Comparison of ENCODE assay signal across 17 cellular contexts in genomic region chr22:49269928-49270327, GRCh38.
A peak's percentile ranks its signal among the peaks of the same experiment; 100 is the strongest.
DNase-seq lines count a peak whose midpoint lies in the region; ATAC-seq and TF ChIP-seq lines count a peak whose summit lies in the region.
"Had no signal": no experiment of that assay in that cellular context is flagged by ENCODE, and none has a peak within 500 bp of the region (broad histone marks: within the 10 kb centered on the region; RNA-seq: fewer than 3 reads in every experiment).

No MANE protein-coding gene starts in this region.

- H3K36me3 ChIP-seq in heart right ventricle: no peaks in the 10 kb centered on the region
- no peaks in the 10 kb centered on the region for H3K36me3 ChIP-seq in iPS-20b (ENCODE audit: insufficient read depth, low read depth, low read length)

- WGBS in heart right ventricle, 2 donors: 8 to 9% methylated on average over 11 of the region's 11 CpGs

- H3K27me3 ChIP-seq in heart right ventricle (peaks cover 0 to 69% (median 56%) of the 10 kb centered on the region in 7 donors), iPS-20b (ENCODE audit: insufficient read depth, low read length) (peaks cover 40% of the 10 kb centered on the region)

- intact Hi-C loops in cardiac septum (cut with DNase I) (no loop called here), heart right ventricle (cut with DNase I) (no loop called here), posterior vena cava (cut with DNase I) (no loop called here)

- no peaks in the 10 kb centered on the region for H3K9me3 ChIP-seq in heart right ventricle
- H3K9me3 ChIP-seq in iPS-20b (ENCODE audit: insufficient read depth, low read depth, low read length): no peaks in the 10 kb centered on the region

- peak; percentile 38 for DNase-seq in cardiac septum (ENCODE audit: low spot score)
- DNase-seq in heart right ventricle: no peak
- peak; percentile 49 for DNase-seq in posterior vena cava (ENCODE audit: low spot score)
- DNase-seq in amniotic stem cell (lab: John Stamatoyannopoulos, UW): no peak
- DNase-seq in NCI-H128 (lab: John Stamatoyannopoulos, UW; ENCODE audit: unreplicated experiment): no peak
- no peak for DNase-seq in activated effector memory CD4-positive, alpha-beta T cell treated with Interleukin-2 at 50 U/mL for 16 hours
- DNase-seq: 8988T, C1 segment of cervical spinal cord, NCI-H1105 treated with DMSO at 0.1 percent for 48 hours, NCI-H1930, NCI-H2171 treated with DMSO at 0.1 percent for 48 hours, NCI-H774 had no signal

- TF ChIP-seq CTCF in heart right ventricle (IDR thresholded peaks at IDR 0.05): no peak

- H3K9ac ChIP-seq in iPS-20b (ENCODE audit: low read depth, low read length): peak overlapping the region; percentile 72; the same call in 1 of the 2 replicates
- H3K9ac ChIP-seq: KMS-11 had no signal

- H3K4me1 ChIP-seq in heart right ventricle: no peaks in the 10 kb centered on the region
- H3K4me1 ChIP-seq in iPS-20b (ENCODE audit: insufficient read depth, low read length): peaks cover 20% of the 10 kb centered on the region; the same call in 1 of the 2 replicates

- ATAC-seq in heart right ventricle (no peak), HG03025 (IDR thresholded peaks at IDR 0.05; ENCODE audit: low FRiP score, unreplicated experiment) (no peak)
- ATAC-seq: HCT116 had no signal

- H3K4me3 ChIP-seq in heart right ventricle (no peak overlapping the region), iPS-20b (ENCODE audit: low read length) (peak overlapping the region; percentile 63; the same call in 1 of the 2 replicates)

- H3K27ac ChIP-seq in heart right ventricle (no peak overlapping the region), iPS-20b (ENCODE audit: low read length) (no peak overlapping the region)
- H3K27ac ChIP-seq: HL-60, KMS-11 had no signal

Comparison
In these comparisons a context has a peak if more than half of its experiments do, and no peak if none do; other contexts are left out.
1. DNase-seq: peak in cardiac septum (single experiment) and posterior vena cava (single experiment); none in heart right ventricle (0 of 2), amniotic stem cell (single experiment), NCI-H128 (single experiment) and activated effector memory CD4-positive, alpha-beta T cell treated with Interleukin-2 at 50 U/mL for 16 hours (single experiment).